ENCODE assay signal across 8 cellular contexts in the genomic region with DNA sequence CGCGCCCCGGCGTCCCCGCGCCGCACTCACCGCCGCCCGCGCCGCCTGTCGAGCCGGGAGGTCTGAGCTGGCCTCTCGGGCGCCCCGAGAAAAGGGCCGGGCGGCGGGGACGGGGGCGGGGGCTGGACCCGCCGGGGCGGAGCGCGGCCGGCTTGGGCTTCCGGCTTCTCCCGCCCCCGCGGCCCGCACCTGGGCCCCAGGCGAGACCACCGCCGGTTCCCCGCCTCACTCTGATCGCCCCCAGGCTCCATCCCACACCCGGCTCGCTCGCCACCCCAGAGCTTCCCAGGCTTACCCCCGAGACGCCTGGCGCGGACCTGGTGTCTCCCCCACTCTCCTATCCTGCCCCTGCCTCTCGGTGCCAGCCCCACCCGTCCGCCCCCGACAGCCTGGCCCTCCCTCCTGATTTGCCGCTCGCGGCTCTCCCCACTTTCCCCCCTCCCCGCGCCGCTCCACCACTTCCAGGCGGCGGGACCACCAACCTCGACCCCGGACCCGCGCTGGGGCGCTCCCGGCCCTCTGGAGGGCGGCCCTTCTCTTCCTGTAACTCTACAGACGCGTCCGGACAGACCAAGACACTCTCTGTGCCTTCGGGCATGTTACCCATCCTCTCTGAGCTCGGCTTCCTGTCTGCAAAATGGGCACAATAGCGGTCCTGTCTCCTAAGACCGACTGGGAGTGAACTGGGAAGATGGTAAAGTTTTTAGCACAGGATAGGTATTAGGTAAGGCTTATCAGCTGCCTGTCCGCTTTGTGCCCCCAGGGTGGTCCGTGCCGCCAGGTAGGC. TPM values are rescaled to one million over a fixed set of nuclear protein-coding genes. Genes with fewer than 3 reads are reported as not detected.
DNase-seq lines count a peak whose midpoint lies in the region; ATAC-seq and TF ChIP-seq lines count a peak whose summit lies in the region.

A gene (minus strand): TSS at position 64 of the 787 bp plus-strand sequence. CDS start 30,189 bp downstream, outside the sequence.

- no peaks in the 10 kb centered on the region for H4K20me1 ChIP-seq in OCI-LY7 (ENCODE audit: insufficient read depth, low read length)

- H3K36me3 ChIP-seq in OCI-LY7 (ENCODE audit: insufficient read depth, low read length) = no peaks in the 10 kb centered on the region
- H3K36me3 ChIP-seq in neutrophil = peaks cover 12% of the 10 kb centered on the region

- H3K27ac ChIP-seq in OCI-LY7 (ENCODE audit: low read depth, low read length, poor library complexity, severe bottlenecking) (no peak within 1 kb of the TSS), foreskin keratinocyte (peak within 1 kb of the TSS; percentile 83), neutrophil (peak within 1 kb of the TSS; percentile 99)

- H3K79me2 ChIP-seq in OCI-LY7 (ENCODE audit: insufficient read depth, low read depth, low read length) = no peaks in the 10 kb centered on the region

- H3K36me3 Mint-ChIP-seq in type B pancreatic cell = no peaks in the 10 kb centered on the region

- H2AFZ ChIP-seq in OCI-LY7 (ENCODE audit: low read length) = peak within 1 kb of the TSS; percentile 78

- H3K27me3 ChIP-seq in foreskin keratinocyte = no peaks in the 10 kb centered on the region
- no peaks in the 10 kb centered on the region for H3K27me3 ChIP-seq in neutrophil

- H3K4me3 ChIP-seq in OCI-LY7 (ENCODE audit: low read depth, low read length, poor library complexity, severe bottlenecking) = peak within 1 kb of the TSS; percentile 70
- peak within 1 kb of the TSS; percentile 93 to 94 for H3K4me3 ChIP-seq in neutrophil (ENCODE audit: low read depth in 1 of 2, low read length in 1 of 2)

- H3K27me3 Mint-ChIP-seq in type B pancreatic cell = peaks cover 11% of the 10 kb centered on the region

- H3K4me1 ChIP-seq in OCI-LY7 (ENCODE audit: insufficient read depth, low read length, poor library complexity, severe bottlenecking) (peaks cover 55% of the 10 kb centered on the region), foreskin keratinocyte (peaks cover 9% of the 10 kb centered on the region), neutrophil (ENCODE audit: control insufficient read depth in 1 of 2, insufficient read depth in 1 of 2, low read depth in 1 of 2, low read length in 1 of 2) (peaks cover 46 to 55% of the 10 kb centered on the region in 2 experiments)

- ATAC-seq in HG02885 (IDR thresholded peaks at IDR 0.05; ENCODE audit: poor library complexity, unreplicated experiment) (peak; percentile 67), foreskin keratinocyte (peak; percentile 87)

- no peaks in the 10 kb centered on the region for H3K9me3 Mint-ChIP-seq in type B pancreatic cell

- no peaks in the 10 kb centered on the region for H3K9me2 ChIP-seq in OCI-LY7 (ENCODE audit: insufficient read depth, low read length)

- POLR2A ChIA-PET in OCI-LY7 (lab: Charles Lee) = interaction anchor here (0.6 to 2.6 kb wide), 9 partner anchors 10 to 205 kb away, joined by 3 to 7 read pairs (median 4); no protein-coding TSS in a partner anchor

- H3K4me2 ChIP-seq in OCI-LY7 (ENCODE audit: low read length) = peak within 1 kb of the TSS; percentile 79

- DNase-seq in NCI-H524 (lab: John Stamatoyannopoulos, UW) = peak; percentile 44 to 58
- DNase-seq in NCI-H524 treated with DMSO at 0.1 percent for 48 hours (lab: John Stamatoyannopoulos, UW) = no peak
- peak; percentile 55 for DNase-seq in OCI-LY7 (ENCODE audit: low spot score)
- peak; percentile 49 for DNase-seq in activated gamma-delta T cell treated with Interleukin-2 at 50 U/mL for 16 hours
- DNase-seq in foreskin keratinocyte = peak; percentile 21 to 44
- no peak for DNase-seq in type B pancreatic cell (ENCODE audit: extremely low spot score, unreplicated experiment)

- intact Hi-C loops in OCI-LY7 (cut with micrococcal nuclease; ENCODE audit: unreplicated experiment) = loop anchor here (2.0 kb wide), 1 partner anchor 32 kb away; no protein-coding TSS in a partner anchor

- CTCF ChIA-PET in OCI-LY7 (lab: Charles Lee; ENCODE audit: unreplicated experiment) = interaction anchor here (0.5 to 0.6 kb wide), 2 partner anchors 26 to 44 kb away, joined by 3 to 4 read pairs; no protein-coding TSS in a partner anchor

- no peaks in the 10 kb centered on the region for H3K9me3 ChIP-seq in OCI-LY7 (ENCODE audit: low read length)
- no peaks in the 10 kb centered on the region for H3K9me3 ChIP-seq in neutrophil

- TF ChIP-seq CTCF in OCI-LY7 (conservative IDR thresholded peaks at IDR 0.05; ENCODE audit: low read length) (0 out of 2 replicates have a peak, but pooled peaks have one; percentile 34), foreskin keratinocyte (conservative IDR thresholded peaks at IDR 0.05) (peak; percentile 45), neutrophil (IDR thresholded peaks at IDR 0.05) (peak; percentile 40), type B pancreatic cell (conservative IDR thresholded peaks at IDR 0.05) (no peak)

- BruUV-seq in OCI-LY7 (replicated peaks; lab: Mats Ljungman, UMichigan) = TSS peak; percentile 80

- H3K4me1 Mint-ChIP-seq in type B pancreatic cell (ENCODE audit: unreplicated experiment) = peaks cover 29% of the 10 kb centered on the region

- peak within 1 kb of the TSS; percentile 90 for H3K4me3 Mint-ChIP-seq in type B pancreatic cell

- peak within 1 kb of the TSS; percentile 83 for H3K27ac Mint-ChIP-seq in type B pancreatic cell

RNA-seq across cellular contexts. Expression of the gene that starts here (rescaled TPM):
- 12.2 and 18.4 TPM in 2 replicates for total RNA-seq in OCI-LY7 (2014; rRNA removed; shearing (Covaris generic))
- total RNA-seq in OCI-LY7 (2022) = 34.2 and 43.2 TPM in 2 replicates
- total RNA-seq in foreskin keratinocyte = 91.8 and 109 TPM in 2 replicates
- 83.9 and 86.1 TPM in 2 replicates for polyA plus RNA-seq in foreskin keratinocyte
- 49.8 and 66.6 TPM in 2 replicates for total RNA-seq in type B pancreatic cell (ENCODE audit: low replicate concordance)

Comparison
In these comparisons a context has a peak if more than half of its experiments do, and no peak if none do; other contexts are left out.
1. DNase-seq: peak in NCI-H524 (2 of 2), OCI-LY7 (single experiment), activated gamma-delta T cell treated with Interleukin-2 at 50 U/mL for 16 hours (single experiment) and foreskin keratinocyte (2 of 2); none in NCI-H524 treated with DMSO at 0.1 percent for 48 hours (single experiment) and type B pancreatic cell (single experiment).